In genomic region chr2:102418421-102418961, GRCh38 we compare ENCODE assay signal across 9 cellular contexts. TPM values are rescaled to one million over a fixed set of nuclear protein-coding genes. Genes with fewer than 3 reads are reported as not detected.
A peak's percentile ranks its signal among the peaks of the same experiment; 100 is the strongest.
DNase-seq lines count a peak whose midpoint lies in the region; ATAC-seq and TF ChIP-seq lines count a peak whose summit lies in the region.
"Had no signal": no experiment of that assay in that cellular context is flagged by ENCODE, and none has a peak within 500 bp of the region (broad histone marks: within the 10 kb centered on the region; RNA-seq: fewer than 3 reads in every experiment).

No MANE protein-coding gene starts in this region.

- H3K27me3 Mint-ChIP-seq in naive thymus-derived CD8-positive, alpha-beta T cell, result no peaks in the 10 kb centered on the region
- peaks cover 35% of the 10 kb centered on the region for H3K27me3 Mint-ChIP-seq in MCF 10A (ENCODE audit: insufficient read depth, unreplicated experiment)

- intact Hi-C loops in MCF 10A (cut with micrococcal nuclease), result no loop called here

- CTCF ChIA-PET in MCF 10A (lab: Yijun Ruan, JAX), result interaction anchor here (0.6 kb wide), 2 partner anchors 63 to 385 kb away, joined by 3 read pairs; partner anchors contain the start of gene IL18R1

- H3K36me3 Mint-ChIP-seq in naive thymus-derived CD8-positive, alpha-beta T cell, result peaks cover 0 to 2% (median 0%) of the 10 kb centered on the region in 3 donors
- H3K36me3 Mint-ChIP-seq in MCF 10A (ENCODE audit: insufficient read depth, unreplicated experiment), result peaks cover 6% of the 10 kb centered on the region

- DNase-seq in OCI-M1 (lab: John Stamatoyannopoulos, UW) (peak; percentile 95), putamen (ENCODE audit: low spot score) (no peak), AG20443 (ENCODE audit: low spot score) (no peak), ACHN (no peak), MCF 10A (ENCODE audit: unreplicated experiment) (no peak)
- peak in 3 of 10 donors; percentile 47 to 58 (median 57) for DNase-seq in naive thymus-derived CD8-positive, alpha-beta T cell

- H3K9me3 Mint-ChIP-seq in naive thymus-derived CD8-positive, alpha-beta T cell, result peaks cover 0 to 2% (median 0%) of the 10 kb centered on the region in 9 donors
- no peaks in the 10 kb centered on the region for H3K9me3 Mint-ChIP-seq in MCF 10A (ENCODE audit: unreplicated experiment)

- H3K27ac Mint-ChIP-seq in naive thymus-derived CD8-positive, alpha-beta T cell, result peak overlapping the region in 7 of 10 donors; percentile 71 to 97 (median 80)
- no peak overlapping the region for H3K27ac Mint-ChIP-seq in MCF 10A (ENCODE audit: low read depth, unreplicated experiment)

- BruUV-seq in MCF 10A (replicated peaks; lab: Mats Ljungman, UMichigan), result no TSS peak

- POLR2A ChIA-PET in naive thymus-derived CD8-positive, alpha-beta T cell (lab: Charles Lee), result interaction anchor here (0.9 to 1.1 kb wide), 2 partner anchors 20 to 62 kb away, joined by 3 read pairs; no protein-coding TSS in a partner anchor
- POLR2A ChIA-PET in MCF 10A (lab: Yijun Ruan, JAX), result interaction anchor here (0.7 to 0.9 kb wide), 2 partner anchors 9 to 21 kb away, joined by 3 read pairs; no protein-coding TSS in a partner anchor

- ATAC-seq in GM19035 (IDR thresholded peaks at IDR 0.05; ENCODE audit: unreplicated experiment), result peak; percentile 70
- peak; percentile 94 for ATAC-seq in HG02938 (IDR thresholded peaks at IDR 0.05; ENCODE audit: unreplicated experiment)
- ATAC-seq in naive thymus-derived CD8-positive, alpha-beta T cell, result peak; percentile 83 to 92

- H3K4me3 Mint-ChIP-seq in naive thymus-derived CD8-positive, alpha-beta T cell, result peak overlapping the region; percentile 21 to 87 (median 71)
- no peak overlapping the region for H3K4me3 Mint-ChIP-seq in MCF 10A (ENCODE audit: unreplicated experiment)

- H3K4me1 Mint-ChIP-seq in naive thymus-derived CD8-positive, alpha-beta T cell, result peaks cover 27 to 70% (median 59%) of the 10 kb centered on the region in 4 donors
- no peaks in the 10 kb centered on the region for H3K4me1 Mint-ChIP-seq in MCF 10A (ENCODE audit: insufficient read depth, unreplicated experiment)

- in situ Hi-C loops in ACHN (cut with HindIII; ENCODE audit: low pct_ligation_motif_present, low pct_unique_long_range_greater_than_20kb, low sequenced_read_pairs), result no loop called here

- no peak for TF ChIP-seq CTCF in MCF 10A (IDR thresholded peaks at IDR 0.05; ENCODE audit: unreplicated experiment)

RNA-seq across cellular contexts. Expression of gene IL18RAP, which starts 4.5 kb away (rescaled TPM):
- 1 to 10 TPM; 1.2 to 1.8 TPM for total RNA-seq in naive thymus-derived CD8-positive, alpha-beta T cell
- polyA plus RNA-seq in naive thymus-derived CD8-positive, alpha-beta T cell, result 1 to 10 TPM in 1 of 3 donors, under 1 TPM in 1, not detected in 1; 0.14 to 2.1 TPM
- not detected in 2 replicates for total RNA-seq in MCF 10A (2022)
- total RNA-seq: myocyte had no signal

RNA-seq across cellular contexts. Expression of gene SLC9A4, which starts 54.5 kb away (rescaled TPM):
- total RNA-seq in naive thymus-derived CD8-positive, alpha-beta T cell, result not detected
- not detected for polyA plus RNA-seq in naive thymus-derived CD8-positive, alpha-beta T cell
- 0.07 TPM in 1 of 2 replicates, not detected in the other for total RNA-seq in MCF 10A (2022)
